ENCODE assay signal across 1 cellular context in the genomic region with DNA sequence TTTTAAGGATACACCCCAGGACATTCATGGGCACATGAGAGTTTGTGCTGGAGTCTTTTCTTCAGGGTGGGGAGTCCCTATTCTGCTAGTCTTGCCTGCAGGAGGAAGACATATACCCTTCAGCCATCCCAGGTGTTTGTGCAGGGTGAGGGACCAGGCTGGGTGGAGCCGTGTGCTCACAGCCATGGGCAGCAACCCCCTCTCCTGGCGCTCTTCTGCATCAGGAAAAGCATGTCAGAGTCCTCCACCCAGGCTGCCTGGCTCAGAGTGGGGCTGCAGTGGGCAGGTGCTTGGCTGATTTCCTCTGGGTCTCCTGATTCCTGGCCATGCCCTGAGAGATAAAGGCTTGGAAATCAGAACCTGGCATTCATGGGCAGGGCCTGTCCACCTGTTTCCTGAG.
TF ChIP-seq lines count a peak whose summit lies in the region.

No MANE protein-coding gene starts in this region.

TF ChIP-seq in H1, 55 proteins besides CTCF, POLR2A, EP300 and RAD21:
- TF ChIP-seq TAF1 (IDR thresholded peaks at IDR 0.05; ENCODE audit: low read depth, low read length) (no peak), HDAC6 (IDR thresholded peaks at IDR 0.05; ENCODE audit: low read depth, low read length) (no peak), CTBP2 (IDR thresholded peaks at IDR 0.05; ENCODE audit: borderline replicate concordance, insufficient read depth, insufficient read length, low read length) (no peak), POU5F1 (IDR thresholded peaks at IDR 0.05; ENCODE audit: low read depth, low read length) (no peak), TEAD4 (IDR thresholded peaks at IDR 0.05; ENCODE audit: low read depth, low read length) (no peak), KDM4A (IDR thresholded peaks at IDR 0.05; ENCODE audit: low read depth, low read length, severe bottlenecking) (no peak), ZNF274 (IDR thresholded peaks at IDR 0.05; ENCODE audit: borderline replicate concordance, extremely low read depth, low read length) (no peak), SP2 (IDR thresholded peaks at IDR 0.05; ENCODE audit: low read length) (no peak), SP1 (IDR thresholded peaks at IDR 0.05; ENCODE audit: low read depth, low read length) (no peak), TCF12 (IDR thresholded peaks at IDR 0.05; ENCODE audit: low read depth, low read length) (no peak), RNF2 (IDR thresholded peaks at IDR 0.05; ENCODE audit: borderline replicate concordance, low read depth, low read length, missing control alignments, poor library complexity, severe bottlenecking) (no peak), KDM1A (IDR thresholded peaks at IDR 0.05; ENCODE audit: borderline replicate concordance, low read length) (no peak), RBBP5 (IDR thresholded peaks at IDR 0.05; ENCODE audit: borderline replicate concordance, low read depth, low read length) (no peak), CHD1 (IDR thresholded peaks at IDR 0.05; ENCODE audit: low read depth, low read length) (no peak), SRF (IDR thresholded peaks at IDR 0.05; ENCODE audit: low read depth, low read length) (no peak), EGR1 (IDR thresholded peaks at IDR 0.05; ENCODE audit: borderline replicate concordance, low read depth, low read length) (no peak)
- TF ChIP-seq, protein P1, sequence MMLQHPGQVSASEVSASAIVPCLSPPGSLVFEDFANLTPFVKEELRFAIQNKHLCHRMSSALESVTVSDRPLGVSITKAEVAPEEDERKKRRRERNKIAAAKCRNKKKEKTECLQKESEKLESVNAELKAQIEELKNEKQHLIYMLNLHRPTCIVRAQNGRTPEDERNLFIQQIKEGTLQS (IDR thresholded peaks at IDR 0.05; ENCODE audit: insufficient read depth, low read depth, low read length): no peak
TF ChIP-seq in H1: peak in this region for 0.
